19 cellular contexts compared by ENCODE assay signal in genomic region chr6:33847867-33848266, GRCh38. TPM values are rescaled to one million over a fixed set of nuclear protein-coding genes. Genes with fewer than 3 reads are reported as not detected.
A peak's percentile ranks its signal among the peaks of the same experiment; 100 is the strongest.
DNase-seq lines count a peak whose midpoint lies in the region; ATAC-seq, FAIRE-seq and TF ChIP-seq lines count a peak whose summit lies in the region.
"Had no signal": no experiment of that assay in that cellular context is flagged by ENCODE, and none has a peak within 500 bp of the region (broad histone marks: within the 10 kb centered on the region; RNA-seq: fewer than 3 reads in every experiment).

No MANE protein-coding gene starts in this region.

- H2BK120ac ChIP-seq in trophoblast cell (ENCODE audit: insufficient read depth, low read length, poor library complexity) = no peak overlapping the region

- H3K9me1 ChIP-seq in K562 (ENCODE audit: control insufficient read depth, insufficient read depth, low read length) = no peaks in the 10 kb centered on the region

- peaks cover 16 to 20% of the 10 kb centered on the region in 2 experiments for H3K4me1 ChIP-seq in K562 (replicated peaks in 1 of 2; ENCODE audit: control insufficient read depth in 2 of 2, insufficient read depth in 2 of 2, low read length in 2 of 2)
- peaks cover 2 to 3% of the 10 kb centered on the region in 2 experiments for H3K4me1 ChIP-seq in trophoblast cell (ENCODE audit: control insufficient read depth in 1 of 2, insufficient read depth in 2 of 2, low read length in 2 of 2)

- H4K91ac ChIP-seq in trophoblast cell (ENCODE audit: low read depth, low read length) = no peak overlapping the region

- in situ Hi-C loops in K562 (cut with MboI) = no loop called here

- POLR2A ChIA-PET in K562 (lab: Yijun Ruan, JAX) = interaction anchor here (0.5 to 3.3 kb wide), 4 partner anchors 8 to 90 kb away, joined by 3 to 11 read pairs (median 6); no protein-coding TSS in a partner anchor

- H3K79me1 ChIP-seq in trophoblast cell (ENCODE audit: low read length) = no peaks in the 10 kb centered on the region

- H3K9ac ChIP-seq in K562 (ENCODE audit: insufficient read depth in 1 of 2, low read depth in 2 of 2, low read length in 2 of 2) = no peak overlapping the region
- H3K9ac ChIP-seq in trophoblast cell (ENCODE audit: low read length) = peak overlapping the region; percentile 16
- H3K9ac ChIP-seq: BLaER1 treated with 17β-estradiol and CSF1 and Interleukin-3, amounts not matched to agents 10 nM and 100 nM had no signal

- 7% methylated on average over 1 of the region's 1 CpG for WGBS in K562 (ENCODE audit: insufficient coverage, low coverage, missing lambda C conversion rate)
- no CpG with 5 or more reads among the region's 1 CpG for WGBS in trophoblast cell (ENCODE audit: extremely low coverage, insufficient coverage, insufficient read length)

- no peak for TF ChIP-seq RAD21 in K562 (CRISPR knock-in tag; conservative IDR thresholded peaks at IDR 0.05 in 1 of 2, IDR thresholded peaks at IDR 0.05 in 1 of 2)

- H3K14ac ChIP-seq in trophoblast cell (ENCODE audit: low read length) = no peak overlapping the region

- no peak overlapping the region for H3K4ac ChIP-seq in trophoblast cell (ENCODE audit: low read depth, low read length)

- H3K27me3 Mint-ChIP-seq in activated naive CD4-positive, alpha-beta T cell treated with anti-CD3 and anti-CD28 coated beads, Interleukin-2, amount 50 U/mL, for 24 hours = peaks cover 1% of the 10 kb centered on the region
- H3K27me3 Mint-ChIP-seq in activated naive CD4-positive, alpha-beta T cell treated with anti-CD3 and anti-CD28 coated beads for 36 hours (ENCODE audit: low read depth) = no peaks in the 10 kb centered on the region
- peaks cover 17% of the 10 kb centered on the region for H3K27me3 Mint-ChIP-seq in nephron (ENCODE audit: low read depth)

- no peak overlapping the region for H3K4me3 Mint-ChIP-seq in activated naive CD4-positive, alpha-beta T cell treated with anti-CD3 and anti-CD28 coated beads, Interleukin-2, amount 50 U/mL, for 24 hours
- no peak overlapping the region for H3K4me3 Mint-ChIP-seq in activated naive CD4-positive, alpha-beta T cell treated with anti-CD3 and anti-CD28 coated beads for 36 hours
- H3K4me3 Mint-ChIP-seq in nephron = no peak overlapping the region
- H3K4me3 Mint-ChIP-seq: CD4-positive, CD25-positive, alpha-beta regulatory T cell; HFFc6; IgD-negative memory B cell had no signal

- no peak overlapping the region for H2BK5ac ChIP-seq in trophoblast cell (ENCODE audit: low read depth, low read length, poor library complexity)

- H4K12ac ChIP-seq in trophoblast cell (ENCODE audit: low read depth, low read length) = no peak overlapping the region

- H2AFZ ChIP-seq in K562 (ENCODE audit: low read depth, low read length) (no peak overlapping the region), trophoblast cell (ENCODE audit: insufficient read depth, low read length, poor library complexity) (no peak overlapping the region)

- no peaks in the 10 kb centered on the region for H4K20me1 ChIP-seq in K562 (replicated peaks; ENCODE audit: control insufficient read depth, insufficient read depth, low read length)

- BruUV-seq in K562 (replicated peaks; lab: Mats Ljungman, UMichigan) = no TSS peak

- no peak overlapping the region for H3K23ac ChIP-seq in trophoblast cell (ENCODE audit: low read length)

- no peak for FAIRE-seq in K562 (lab: Jason Lieb, UNC)
- FAIRE-seq: GM12891, GM19239 had no signal

- no peak overlapping the region for H2AK5ac ChIP-seq in trophoblast cell (ENCODE audit: low read length)

- no peak for TF ChIP-seq POLR2A in K562 (conservative IDR thresholded peaks at IDR 0.05)

- H3K4me3 ChIP-seq in K562 (no peak overlapping the region), trophoblast cell (ENCODE audit: low read depth, low read length) (no peak overlapping the region)
- H3K4me3 ChIP-seq: BLaER1 treated with 17β-estradiol and CSF1 and Interleukin-3, amounts not matched to agents 10 nM and 100 nM; HAP-1 had no signal

- CTCF ChIA-PET in activated naive CD4-positive, alpha-beta T cell treated with anti-CD3 and anti-CD28 coated beads for 36 hours (lab: Charles Lee) = interaction anchor here (0.6 to 1.2 kb wide), 3 partner anchors 52 to 126 kb away, joined by 3 to 6 read pairs (median 3); no protein-coding TSS in a partner anchor
- CTCF ChIA-PET in K562 (lab: Yijun Ruan, JAX; ENCODE audit: low intra/inter-chr PET ratio) = no interaction called here

- H3K36me3 ChIP-seq in K562 (ENCODE audit: control insufficient read depth, insufficient read depth, low read length) (no peaks in the 10 kb centered on the region), trophoblast cell (ENCODE audit: control insufficient read depth in 1 of 2, insufficient read depth in 2 of 2, low read length in 2 of 2) (no peaks in the 10 kb centered on the region)
- H3K36me3 ChIP-seq: BLaER1 treated with 17β-estradiol and CSF1 and Interleukin-3, amounts not matched to agents 10 nM and 100 nM; HAP-1 had no signal

- H3K4me2 ChIP-seq in K562 (ENCODE audit: insufficient read depth, low read length) (no peak overlapping the region), trophoblast cell (ENCODE audit: low read length) (no peak overlapping the region)
- H3K4me2 ChIP-seq: BLaER1 treated with 17β-estradiol and CSF1 and Interleukin-3, amounts not matched to agents 10 nM and 100 nM had no signal

- no peak for TF ChIP-seq EP300 in K562 (IDR thresholded peaks at IDR 0.05; ENCODE audit: low read length)

- H3K18ac ChIP-seq in trophoblast cell (ENCODE audit: low read length) = no peak overlapping the region

- no peaks in the 10 kb centered on the region for H3K4me1 Mint-ChIP-seq in activated naive CD4-positive, alpha-beta T cell treated with anti-CD3 and anti-CD28 coated beads, Interleukin-2, amount 50 U/mL, for 24 hours
- peaks cover 3% of the 10 kb centered on the region for H3K4me1 Mint-ChIP-seq in activated naive CD4-positive, alpha-beta T cell treated with anti-CD3 and anti-CD28 coated beads for 36 hours (ENCODE audit: low read depth)
- peaks cover 45% of the 10 kb centered on the region for H3K4me1 Mint-ChIP-seq in nephron
- H3K4me1 Mint-ChIP-seq: CD4-positive, CD25-positive, alpha-beta regulatory T cell; IgD-negative memory B cell had no signal

- no peaks in the 10 kb centered on the region for H3K9me3 Mint-ChIP-seq in activated naive CD4-positive, alpha-beta T cell treated with anti-CD3 and anti-CD28 coated beads, Interleukin-2, amount 50 U/mL, for 24 hours
- no peaks in the 10 kb centered on the region for H3K9me3 Mint-ChIP-seq in activated naive CD4-positive, alpha-beta T cell treated with anti-CD3 and anti-CD28 coated beads for 36 hours
- H3K9me3 Mint-ChIP-seq in nephron = no peaks in the 10 kb centered on the region
- H3K9me3 Mint-ChIP-seq: CD4-positive, CD25-positive, alpha-beta regulatory T cell; HFFc6; IgD-negative memory B cell had no signal

- no peaks in the 10 kb centered on the region for H3K9me3 ChIP-seq in K562 (replicated peaks; ENCODE audit: control insufficient read depth, insufficient read depth, low read depth, low read length)
- no peaks in the 10 kb centered on the region for H3K9me3 ChIP-seq in trophoblast cell (ENCODE audit: insufficient read depth, low read depth, low read length)
- H3K9me3 ChIP-seq: BLaER1 treated with 17β-estradiol and CSF1 and Interleukin-3, amounts not matched to agents 10 nM and 100 nM; HAP-1 had no signal

- no peaks in the 10 kb centered on the region for H3K27me3 ChIP-seq in K562 (ENCODE audit: control insufficient read depth in 2 of 2, insufficient read depth in 2 of 2, low read length in 2 of 2)
- H3K27me3 ChIP-seq in trophoblast cell (ENCODE audit: insufficient read depth, low read length) = no peaks in the 10 kb centered on the region

- ATAC-seq in K562 (no peak), omental fat pad (ENCODE audit: low FRiP score) (no peak)

- no peak overlapping the region for H3K27ac ChIP-seq in K562 (ENCODE audit: extremely low read depth, low read depth, low read length)
- H3K27ac ChIP-seq in trophoblast cell (ENCODE audit: low read depth, low read length) = no peak overlapping the region
- H3K27ac ChIP-seq: 22Rv1; BLaER1 treated with 17β-estradiol and CSF1 and Interleukin-3, amounts not matched to agents 10 nM and 100 nM had no signal

- H3K79me2 ChIP-seq in K562 (ENCODE audit: control insufficient read depth, insufficient read depth, low read length) (no peaks in the 10 kb centered on the region), trophoblast cell (ENCODE audit: control insufficient read depth, insufficient read depth, low read length, poor library complexity) (no peaks in the 10 kb centered on the region)

- peak overlapping the region; percentile 70 for H3K27ac Mint-ChIP-seq in activated naive CD4-positive, alpha-beta T cell treated with anti-CD3 and anti-CD28 coated beads, Interleukin-2, amount 50 U/mL, for 24 hours
- no peak overlapping the region for H3K27ac Mint-ChIP-seq in activated naive CD4-positive, alpha-beta T cell treated with anti-CD3 and anti-CD28 coated beads for 36 hours
- peak overlapping the region; percentile 42 to 78 (median 62) for H3K27ac Mint-ChIP-seq in nephron
- H3K27ac Mint-ChIP-seq: CD4-positive, CD25-positive, alpha-beta regulatory T cell; HFFc6; IgD-negative memory B cell had no signal

- no peak for DNase-seq in activated naive CD4-positive, alpha-beta T cell treated with anti-CD3 and anti-CD28 coated beads for 36 hours
- DNase-seq in K562 (ENCODE audit: extremely low read depth in 1 of 4, low spot score in 3 of 4) (no peak), trophoblast cell (no peak), DMS79 (lab: John Stamatoyannopoulos, UW) (no peak), omental fat pad (ENCODE audit: low spot score) (no peak), NCI-H2107 treated with DMSO at 0.1 percent for 48 hours (lab: John Stamatoyannopoulos, UW; ENCODE audit: unreplicated experiment) (no peak)
- DNase-seq: AML-193; CD4-positive, CD25-positive, alpha-beta regulatory T cell; GOT3; HFFc6 had no signal

- no peak overlapping the region for H4K8ac ChIP-seq in trophoblast cell (ENCODE audit: low read depth, low read length)

- no peaks in the 10 kb centered on the region for H3K36me3 Mint-ChIP-seq in activated naive CD4-positive, alpha-beta T cell treated with anti-CD3 and anti-CD28 coated beads, Interleukin-2, amount 50 U/mL, for 24 hours
- no peaks in the 10 kb centered on the region for H3K36me3 Mint-ChIP-seq in activated naive CD4-positive, alpha-beta T cell treated with anti-CD3 and anti-CD28 coated beads for 36 hours (ENCODE audit: low read depth)
- H3K36me3 Mint-ChIP-seq in nephron (ENCODE audit: low read depth) = no peaks in the 10 kb centered on the region
- H3K36me3 Mint-ChIP-seq: CD4-positive, CD25-positive, alpha-beta regulatory T cell; IgD-negative memory B cell had no signal

- TF ChIP-seq CTCF in K562 (IDR thresholded peaks at IDR 0.05 in 2 of 3, conservative IDR thresholded peaks at IDR 0.05 in 1 of 3; ENCODE audit: insufficient read depth in 2 of 3, low read depth in 1 of 3, low read length in 3 of 3) (no peak), nephron (IDR thresholded peaks at IDR 0.05; ENCODE audit: unreplicated experiment in 3 of 3) (no peak), omental fat pad (IDR thresholded peaks at IDR 0.05) (no peak)

- no peak overlapping the region for H2BK12ac ChIP-seq in trophoblast cell (ENCODE audit: low read length)

- intact Hi-C loops in activated naive CD4-positive, alpha-beta T cell treated with anti-CD3 and anti-CD28 coated beads for 36 hours (cut with micrococcal nuclease) = no loop called here
- intact Hi-C loops in K562 (cut with micrococcal nuclease) = no loop called here

RNA-seq across cellular contexts. Expression of gene MLN, which starts 44.1 kb away (rescaled TPM):
- not detected for total RNA-seq in activated naive CD4-positive, alpha-beta T cell treated with anti-CD3 and anti-CD28 coated beads for 36 hours
- not detected in 2 replicates for total RNA-seq in K562 (2011; cell fraction: chromatin; rRNA removed; ENCODE audit: low replicate concordance)
- total RNA-seq in K562 (2011; cell fraction: nucleolus; rRNA removed) = not detected in 2 replicates
- not detected in 2 replicates for total RNA-seq in K562 (2011; cell fraction: nucleoplasm; rRNA removed)
- total RNA-seq in K562 (2014; rRNA removed) = not detected in 2 replicates
- total RNA-seq in K562 (2014; rRNA removed; fragmentation: Illumina TruSeq; extraction: Trizol) = not detected in 2 replicates
- total RNA-seq in K562 (2015; rRNA removed; fragmentation: Illumina TruSeq; extraction: Trizol) = not detected in 2 replicates
- not detected in 2 replicates for total RNA-seq in K562 (2021)
- not detected in 2 replicates for polyA plus RNA-seq in K562 (2011; rRNA removed)
- not detected in 2 replicates for polyA plus RNA-seq in K562 (2011; cell fraction: cytosol; rRNA removed)
- polyA plus RNA-seq in K562 (2011; cell fraction: nucleus; rRNA removed) = not detected in 2 replicates
- not detected in 2 replicates for polyA plus RNA-seq in K562 (2012)
- polyA plus RNA-seq in K562 (2014; fragmentation: Illumina TruSeq; extraction: Trizol) = not detected in 2 replicates
- polyA plus RNA-seq in K562 (2014; fragmentation: Nextera tagmentation; extraction: Ambion mirVana) = not detected
- not detected in 2 replicates for polyA plus RNA-seq in K562 (2014; rRNA removed)
- polyA minus RNA-seq in K562 (2011; rRNA and poly(A)+ RNA removed) = not detected in 2 replicates
- not detected in 2 replicates for polyA minus RNA-seq in K562 (2011; cell fraction: cytosol; rRNA and poly(A)+ RNA removed)
- not detected in 2 replicates for polyA minus RNA-seq in K562 (2011; cell fraction: nucleus; rRNA and poly(A)+ RNA removed)
- polyA plus RNA-seq in trophoblast cell (2013) = 0.10 TPM in 1 of 2 replicates, not detected in the other
- total RNA-seq in omental fat pad = not detected
- total RNA-seq: CD4-positive, CD25-positive, alpha-beta regulatory T cell; G401; HFFc6 had no signal
- polyA plus RNA-seq: CD4-positive, CD25-positive, alpha-beta regulatory T cell; IgD-negative memory B cell had no signal

RNA-seq across cellular contexts. Expression of gene LEMD2, which starts 58.9 kb away (rescaled TPM):
- total RNA-seq in activated naive CD4-positive, alpha-beta T cell treated with anti-CD3 and anti-CD28 coated beads for 36 hours = 10 to 100 TPM; 64.0 to 66.3 TPM
- 110 and 155 TPM in 2 replicates for total RNA-seq in K562 (2011; cell fraction: chromatin; rRNA removed; ENCODE audit: low replicate concordance)
- 95.4 and 123 TPM in 2 replicates for total RNA-seq in K562 (2011; cell fraction: nucleolus; rRNA removed)
- total RNA-seq in K562 (2011; cell fraction: nucleoplasm; rRNA removed) = 110 and 121 TPM in 2 replicates
- 30.8 and 42.0 TPM in 2 replicates for total RNA-seq in K562 (2014; rRNA removed)
- 24.3 and 28.2 TPM in 2 replicates for total RNA-seq in K562 (2014; rRNA removed; fragmentation: Illumina TruSeq; extraction: Trizol)
- total RNA-seq in K562 (2015; rRNA removed; fragmentation: Illumina TruSeq; extraction: Trizol) = 36.4 and 44.5 TPM in 2 replicates
- 36.4 and 42.6 TPM in 2 replicates for total RNA-seq in K562 (2021)
- polyA plus RNA-seq in K562 (2011; rRNA removed) = 46.3 and 50.4 TPM in 2 replicates
- 30.6 and 34.6 TPM in 2 replicates for polyA plus RNA-seq in K562 (2011; cell fraction: cytosol; rRNA removed)
- polyA plus RNA-seq in K562 (2011; cell fraction: nucleus; rRNA removed) = 121 and 133 TPM in 2 replicates
- polyA plus RNA-seq in K562 (2012) = 30.2 and 57.3 TPM in 2 replicates
- 26.4 and 26.7 TPM in 2 replicates for polyA plus RNA-seq in K562 (2014; fragmentation: Illumina TruSeq; extraction: Trizol)
- under 1 TPM; 0.32 to 0.37 TPM for polyA plus RNA-seq in K562 (2014; fragmentation: Nextera tagmentation; extraction: Ambion mirVana)
- polyA plus RNA-seq in K562 (2014; rRNA removed) = 34.3 and 41.4 TPM in 2 replicates
- 32.2 and 37.5 TPM in 2 replicates for polyA minus RNA-seq in K562 (2011; rRNA and poly(A)+ RNA removed)
- polyA minus RNA-seq in K562 (2011; cell fraction: cytosol; rRNA and poly(A)+ RNA removed) = 16.3 and 23.9 TPM in 2 replicates
- polyA minus RNA-seq in K562 (2011; cell fraction: nucleus; rRNA and poly(A)+ RNA removed) = 53.7 and 96.3 TPM in 2 replicates
- 28.0 TPM in 2 replicates for polyA plus RNA-seq in trophoblast cell (2013)
- total RNA-seq in omental fat pad = 10 to 100 TPM; 25.8 to 75.0 (median 40.4) TPM
